10 cellular contexts compared by ENCODE assay signal in genomic region chr14:54676822-54677708, GRCh38.
DNase-seq lines count a peak whose midpoint lies in the region; ATAC-seq and TF ChIP-seq lines count a peak whose summit lies in the region.
"Had no signal": no experiment of that assay in that cellular context is flagged by ENCODE, and none has a peak within 500 bp of the region (broad histone marks: within the 10 kb centered on the region; RNA-seq: fewer than 3 reads in every experiment).

No MANE protein-coding gene starts in this region.

- BruUV-seq in Panc1 (replicated peaks; lab: Mats Ljungman, UMichigan): no TSS peak

- peak overlapping the region; percentile 34 for H2AFZ ChIP-seq in ACC112 (ENCODE audit: low read length, unreplicated experiment)

- DNase-seq in Panc1 (ENCODE audit: low read depth, low spot score): peak; percentile 43
- no peak for DNase-seq in erythroblast (lab: John Stamatoyannopoulos, UW)
- DNase-seq in NCI-H146 treated with DMSO at 0.1 percent for 48 hours (lab: John Stamatoyannopoulos, UW; ENCODE audit: unreplicated experiment): no peak
- no peak for DNase-seq in NCI-H345 treated with DMSO at 0.1 percent for 48 hours (lab: John Stamatoyannopoulos, UW; ENCODE audit: unreplicated experiment)

- intact Hi-C loops in Panc1 (cut with micrococcal nuclease; ENCODE audit: unreplicated experiment): no loop called here

- no peak for TF ChIP-seq CTCF in Panc1 (IDR thresholded peaks at IDR 0.05)

- no peak for TF ChIP-seq POLR2A in erythroblast (IDR thresholded peaks at IDR 0.05; ENCODE audit: low read length)

- peak overlapping the region; percentile 87 for H3K27ac ChIP-seq in ACC112 (ENCODE audit: low read depth, low read length)
- H3K27ac ChIP-seq in Panc1 (ENCODE audit: low read length): peak overlapping the region; percentile 57; the same call in 1 of the 2 replicates
- H3K27ac ChIP-seq: C4-2B, KMS-11 had no signal

- POLR2A ChIA-PET in Panc1 (lab: Charles Lee): no interaction called here

- in situ Hi-C loops in Panc1 (cut with HindIII; ENCODE audit: low pct_unique_long_range_greater_than_20kb, low sequenced_read_pairs): no loop called here

- H3K9me3 ChIP-seq in Panc1 (ENCODE audit: control insufficient read depth, insufficient read depth, low read depth, low read length) (no peaks in the 10 kb centered on the region), mucosa of stomach (ENCODE audit: control insufficient read depth, low read length) (no peaks in the 10 kb centered on the region)

- H3K36me3 ChIP-seq in ACC112 (ENCODE audit: insufficient read depth, low read length) (no peaks in the 10 kb centered on the region), Panc1 (ENCODE audit: control insufficient read depth, insufficient read depth, low read length) (no peaks in the 10 kb centered on the region), mucosa of stomach (ENCODE audit: control insufficient read depth, insufficient read depth, low read length) (no peaks in the 10 kb centered on the region)

- peak overlapping the region; percentile 10 for H3K9ac ChIP-seq in mucosa of stomach (ENCODE audit: low read length)
- H3K9ac ChIP-seq: KMS-11 had no signal

- H3K4me3 ChIP-seq in ACC112 (ENCODE audit: low read depth, low read length): peak overlapping the region; percentile 36
- no peak overlapping the region for H3K4me3 ChIP-seq in Panc1 (ENCODE audit: low read depth in 2 of 2, low read length in 2 of 2)
- H3K4me3 ChIP-seq in mucosa of stomach (ENCODE audit: low read length): no peak overlapping the region

- peaks cover 37% of the 10 kb centered on the region for H3K79me2 ChIP-seq in ACC112 (ENCODE audit: control insufficient read depth, insufficient read depth, low read length, unreplicated experiment)

- H3K4me1 ChIP-seq in ACC112 (ENCODE audit: control insufficient read depth, insufficient read depth, low read length, unreplicated experiment): peaks cover 45% of the 10 kb centered on the region
- H3K4me1 ChIP-seq in Panc1 (ENCODE audit: control insufficient read depth, insufficient read depth, low read length): peaks cover 20% of the 10 kb centered on the region
- H3K4me1 ChIP-seq in mucosa of stomach (ENCODE audit: control insufficient read depth, insufficient read depth, low read length): peaks cover 5% of the 10 kb centered on the region

- CTCF ChIA-PET in Panc1 (lab: Charles Lee): no interaction called here

- ATAC-seq in Panc1: peak; percentile 83
- peak; percentile 91 for ATAC-seq in esophagus mucosa
- ATAC-seq in HG03280 (IDR thresholded peaks at IDR 0.05; ENCODE audit: unreplicated experiment): no peak

- H3K27me3 ChIP-seq in ACC112 (ENCODE audit: insufficient read depth, low read length) (no peaks in the 10 kb centered on the region), Panc1 (ENCODE audit: control insufficient read depth, insufficient read depth, low read length) (no peaks in the 10 kb centered on the region), mucosa of stomach (ENCODE audit: control insufficient read depth, insufficient read depth, low read length) (no peaks in the 10 kb centered on the region)
